ENCODE assay signal across 8 cellular contexts in genomic region chr5:55324815-55325418, GRCh38. TPM values are rescaled to one million over a fixed set of nuclear protein-coding genes. Genes with fewer than 3 reads are reported as not detected.
DNase-seq lines count a peak whose midpoint lies in the region; ATAC-seq, FAIRE-seq and TF ChIP-seq lines count a peak whose summit lies in the region.

No MANE protein-coding gene starts in this region.

- H3K4me3 Mint-ChIP-seq in activated naive CD8-positive, alpha-beta T cell treated with anti-CD3 and anti-CD28 coated beads, Interleukin-2, amount 10 ng/mL, durations not matched to agents 7 days and 5 days: no peak overlapping the region

- POLR2A ChIA-PET in activated naive CD8-positive, alpha-beta T cell treated with anti-CD3 and anti-CD28 coated beads, Interleukin-2, amount 10 ng/mL, durations not matched to agents 7 days and 5 days (lab: Charles Lee): interaction anchor here (0.7 kb wide), 1 partner anchor 831 kb away, joined by 3 read pairs; no protein-coding TSS in a partner anchor

- H3K9me3 ChIP-seq in BE2C (no peaks in the 10 kb centered on the region), testis (no peaks in the 10 kb centered on the region)

- TF ChIP-seq POLR2A in GM12891 (IDR thresholded peaks at IDR 0.05; ENCODE audit: low read depth, low read length): no peak
- TF ChIP-seq POLR2A in testis (IDR thresholded peaks at IDR 0.05): no peak

- H3K27ac ChIP-seq in testis: no peak overlapping the region

- H3K27me3 ChIP-seq in BE2C (no peaks in the 10 kb centered on the region), testis (no peaks in the 10 kb centered on the region)

- FAIRE-seq in GM12891 (lab: Jason Lieb, UNC): peak; percentile 61

- peaks cover 7% of the 10 kb centered on the region for H3K36me3 Mint-ChIP-seq in activated naive CD8-positive, alpha-beta T cell treated with anti-CD3 and anti-CD28 coated beads, Interleukin-2, amount 10 ng/mL, durations not matched to agents 7 days and 5 days

- TF ChIP-seq CTCF in BE2C (IDR thresholded peaks at IDR 0.05; ENCODE audit: low read depth, low read length): peak; percentile 67
- TF ChIP-seq CTCF in testis (IDR thresholded peaks at IDR 0.05): peak; percentile 16 to 62 (median 37)

- no peak overlapping the region for H3K4me3 ChIP-seq in BE2C (ENCODE audit: low read depth, low read length)
- H3K4me3 ChIP-seq in testis: no peak overlapping the region

- no peaks in the 10 kb centered on the region for H3K9me3 Mint-ChIP-seq in activated naive CD8-positive, alpha-beta T cell treated with anti-CD3 and anti-CD28 coated beads, Interleukin-2, amount 10 ng/mL, durations not matched to agents 7 days and 5 days

- DNase-seq in BE2C (no peak), GM12891 (ENCODE audit: insufficient read length, low spot score) (no peak), M059J (ENCODE audit: low read depth) (peak; percentile 60), iPS-NIHi11 (ENCODE audit: low spot score) (peak; percentile 21), testis (no peak), T-helper 9 cell (no peak)
- no peak for DNase-seq in activated naive CD8-positive, alpha-beta T cell treated with anti-CD3 and anti-CD28 coated beads, Interleukin-2, amount 10 ng/mL, durations not matched to agents 7 days and 5 days

- peaks cover 49% of the 10 kb centered on the region for H3K36me3 ChIP-seq in BE2C
- H3K36me3 ChIP-seq in testis (ENCODE audit: low read depth, missing control alignments): no peaks in the 10 kb centered on the region

- no peak overlapping the region for H3K27ac Mint-ChIP-seq in activated naive CD8-positive, alpha-beta T cell treated with anti-CD3 and anti-CD28 coated beads, Interleukin-2, amount 10 ng/mL, durations not matched to agents 7 days and 5 days

- WGBS in testis, 2 donors: 94 to 96% methylated on average over 1 of the region's 1 CpG

- ATAC-seq in activated naive CD8-positive, alpha-beta T cell treated with anti-CD3 and anti-CD28 coated beads, Interleukin-2, amount 10 ng/mL, durations not matched to agents 7 days and 5 days (ENCODE audit: low read depth): peak; percentile 30
- no peak for ATAC-seq in HG03457 (IDR thresholded peaks at IDR 0.05; ENCODE audit: unreplicated experiment)

- intact Hi-C loops in testis (cut with DNase I; ENCODE audit: low total_unique reads): no loop called here

- peaks cover 7% of the 10 kb centered on the region for H3K4me1 Mint-ChIP-seq in activated naive CD8-positive, alpha-beta T cell treated with anti-CD3 and anti-CD28 coated beads, Interleukin-2, amount 10 ng/mL, durations not matched to agents 7 days and 5 days

- H3K27me3 Mint-ChIP-seq in activated naive CD8-positive, alpha-beta T cell treated with anti-CD3 and anti-CD28 coated beads, Interleukin-2, amount 10 ng/mL, durations not matched to agents 7 days and 5 days: no peaks in the 10 kb centered on the region

- H3K4me1 ChIP-seq in BE2C (no peaks in the 10 kb centered on the region), testis (no peaks in the 10 kb centered on the region)

TF ChIP-seq in GM12891, 5 proteins besides CTCF, POLR2A, EP300 and RAD21:
- TF ChIP-seq SPI1 (IDR thresholded peaks at IDR 0.05; ENCODE audit: low read depth, low read length) (no peak), POLR2AphosphoS5 (IDR thresholded peaks at IDR 0.05; ENCODE audit: low read depth, low read length) (no peak), TAF1 (IDR thresholded peaks at IDR 0.05; ENCODE audit: low read depth, low read length) (no peak), POU2F2 (IDR thresholded peaks at IDR 0.05; ENCODE audit: low read depth, low read length) (no peak), PAX5 (IDR thresholded peaks at IDR 0.05; ENCODE audit: insufficient read depth, low read length, severe bottlenecking) (no peak)

RNA-seq across cellular contexts. Expression of gene MTREX, which starts 17.1 kb away (rescaled TPM):
- 61.6 TPM for polyA plus RNA-seq in BE2C (2012; ENCODE audit: insufficient read depth, insufficient read length, low read depth)
- polyA plus RNA-seq in GM12891 (2012; ENCODE audit: low read depth, missing spikeins): 26.4 TPM
- 95.2 and 104 TPM in 2 replicates for total RNA-seq in M059J (2014; rRNA removed; shearing (Covaris generic))
- total RNA-seq in activated naive CD8-positive, alpha-beta T cell treated with anti-CD3 and anti-CD28 coated beads, Interleukin-2, amount 10 ng/mL, durations not matched to agents 7 days and 5 days: 10 to 100 TPM; 69.9 to 72.3 TPM
- 100 to 1,000 TPM; 108 to 126 TPM for total RNA-seq in testis
- 33.7 TPM for polyA plus RNA-seq in testis (ENCODE audit: insufficient read depth, low read depth, low replicate concordance)

RNA-seq across cellular contexts. Expression of gene DHX29, which starts 17.4 kb away (rescaled TPM):
- 22.0 TPM for polyA plus RNA-seq in BE2C (2012; ENCODE audit: insufficient read depth, insufficient read length, low read depth)
- 7.7 TPM for polyA plus RNA-seq in GM12891 (2012; ENCODE audit: low read depth, missing spikeins)
- 26.1 and 28.7 TPM in 2 replicates for total RNA-seq in M059J (2014; rRNA removed; shearing (Covaris generic))
- total RNA-seq in activated naive CD8-positive, alpha-beta T cell treated with anti-CD3 and anti-CD28 coated beads, Interleukin-2, amount 10 ng/mL, durations not matched to agents 7 days and 5 days: 10 to 100 TPM; 17.4 to 18.9 TPM
- total RNA-seq in testis: 10 to 100 TPM; 19.0 to 26.8 TPM
- 8.8 TPM for polyA plus RNA-seq in testis (ENCODE audit: insufficient read depth, low read depth, low replicate concordance)

Comparison
In these comparisons a context has a peak if more than half of its experiments do, and no peak if none do; other contexts are left out.
1. DNase-seq: peak in M059J (single experiment) and iPS-NIHi11 (single experiment); none in BE2C (single experiment), GM12891 (single experiment), activated naive CD8-positive, alpha-beta T cell treated with anti-CD3 and anti-CD28 coated beads, Interleukin-2, amount 10 ng/mL, durations not matched to agents 7 days and 5 days (single experiment), testis (single experiment) and T-helper 9 cell (single experiment).